9 cellular contexts compared by ENCODE assay signal in genomic region chr10:61779950-61780659, GRCh38.
DNase-seq lines count a peak whose midpoint lies in the region; ATAC-seq and TF ChIP-seq lines count a peak whose summit lies in the region.
"Had no signal": no experiment of that assay in that cellular context is flagged by ENCODE, and none has a peak within 500 bp of the region (broad histone marks: within the 10 kb centered on the region; RNA-seq: fewer than 3 reads in every experiment).

No MANE protein-coding gene starts in this region.

- H3K27ac Mint-ChIP-seq in natural killer cell treated with Interleukin-12 subunit alpha and Interleukin-12 subunit beta and Interleukin-15 and Interleukin-18, amount 100 ng/mL, for 72 hours = no peak overlapping the region

- no peak overlapping the region for H3K4me3 Mint-ChIP-seq in natural killer cell treated with Interleukin-12 subunit alpha and Interleukin-12 subunit beta and Interleukin-15 and Interleukin-18, amount 100 ng/mL, for 72 hours

- H3K27me3 Mint-ChIP-seq in natural killer cell treated with Interleukin-12 subunit alpha and Interleukin-12 subunit beta and Interleukin-15 and Interleukin-18, amount 100 ng/mL, for 72 hours = peaks cover 3 to 9% of the 10 kb centered on the region in 2 donors

- no peaks in the 10 kb centered on the region for H3K27me3 ChIP-seq in H7 (ENCODE audit: control insufficient read depth, insufficient read depth, low read length)

- H3K4me1 Mint-ChIP-seq in natural killer cell treated with Interleukin-12 subunit alpha and Interleukin-12 subunit beta and Interleukin-15 and Interleukin-18, amount 100 ng/mL, for 72 hours (ENCODE audit: low read depth in 2 of 2) = peaks cover 3 to 16% of the 10 kb centered on the region in 2 donors

- H3K4me3 ChIP-seq in epithelial cell of proximal tubule (ENCODE audit: low read depth, low read length) (no peak overlapping the region), H7 (ENCODE audit: insufficient read depth, low read depth, low read length) (no peak overlapping the region)

- peaks cover 5% of the 10 kb centered on the region for H3K9me3 Mint-ChIP-seq in natural killer cell treated with Interleukin-12 subunit alpha and Interleukin-12 subunit beta and Interleukin-15 and Interleukin-18, amount 100 ng/mL, for 72 hours

- peak; percentile 56 to 77 for ATAC-seq in natural killer cell treated with Interleukin-12 subunit alpha and Interleukin-12 subunit beta and Interleukin-15 and Interleukin-18, amount 100 ng/mL, for 72 hours
- ATAC-seq in HG03097 (IDR thresholded peaks at IDR 0.05; ENCODE audit: low FRiP score, unreplicated experiment) (no peak), GM21717 (IDR thresholded peaks at IDR 0.05; ENCODE audit: unreplicated experiment) (no peak)

- DNase-seq in GM03348 (ENCODE audit: low spot score) = peak; percentile 71
- DNase-seq in RKO (ENCODE audit: low spot score) = peak; percentile 22
- peak; percentile 73 for DNase-seq in epithelial cell of proximal tubule (ENCODE audit: low read depth)
- DNase-seq in natural killer cell treated with Interleukin-12 subunit alpha and Interleukin-12 subunit beta and Interleukin-15 and Interleukin-18, amount 100 ng/mL, for 72 hours (ENCODE audit: low spot score) = no peak
- no peak for DNase-seq in NOMO-1 treated with dmso at 0.1 percent for 144 hours (lab: John Stamatoyannopoulos, UW; ENCODE audit: unreplicated experiment)
- DNase-seq in H7 = no peak
- DNase-seq: NCI-H82 had no signal

- H3K36me3 ChIP-seq in H7 (replicated peaks; ENCODE audit: control insufficient read depth, insufficient read depth, low read length) = no peaks in the 10 kb centered on the region

- H3K36me3 Mint-ChIP-seq in natural killer cell treated with Interleukin-12 subunit alpha and Interleukin-12 subunit beta and Interleukin-15 and Interleukin-18, amount 100 ng/mL, for 72 hours = peaks cover 6% of the 10 kb centered on the region

- TF ChIP-seq CTCF in epithelial cell of proximal tubule (conservative IDR thresholded peaks at IDR 0.05; ENCODE audit: low read depth, low read length) = no peak

Comparison
In these comparisons a context has a peak if more than half of its experiments do, and no peak if none do; other contexts are left out.
1. DNase-seq: peak in GM03348 (single experiment), RKO (single experiment) and epithelial cell of proximal tubule (single experiment); none in natural killer cell treated with Interleukin-12 subunit alpha and Interleukin-12 subunit beta and Interleukin-15 and Interleukin-18, amount 100 ng/mL, for 72 hours (single experiment), NOMO-1 treated with dmso at 0.1 percent for 144 hours (single experiment) and H7 (single experiment).
2. ATAC-seq: peak in natural killer cell treated with Interleukin-12 subunit alpha and Interleukin-12 subunit beta and Interleukin-15 and Interleukin-18, amount 100 ng/mL, for 72 hours (2 of 2); none in HG03097 (single experiment) and GM21717 (single experiment).